ENCODE assay signal across 1 cellular context in genomic region chr11:121478226-121478894, GRCh38.
TF ChIP-seq lines count a peak whose summit lies in the region.

No MANE protein-coding gene starts in this region.

TF ChIP-seq in liver, 16 proteins besides CTCF, POLR2A, EP300 and RAD21 (continued from another document):
- no peak for TF ChIP-seq MAX (IDR thresholded peaks at IDR 0.05)
- TF ChIP-seq YY1 (IDR thresholded peaks at IDR 0.05): no peak
- TF ChIP-seq EGR1 (IDR thresholded peaks at IDR 0.05; ENCODE audit: low read depth in 2 of 2): no peak
- TF ChIP-seq REST (IDR thresholded peaks at IDR 0.05): no peak
- TF ChIP-seq GABPA (IDR thresholded peaks at IDR 0.05 in 1 of 2, conservative IDR thresholded peaks at IDR 0.05 in 1 of 2): no peak
- no peak for TF ChIP-seq NR2F2 (IDR thresholded peaks at IDR 0.05)
- no peak for TF ChIP-seq HNF4G (IDR thresholded peaks at IDR 0.05)
- TF ChIP-seq SP1 (IDR thresholded peaks at IDR 0.05): no peak
- TF ChIP-seq RXRA (IDR thresholded peaks at IDR 0.05): no peak
- no peak for TF ChIP-seq ZBTB33 (IDR thresholded peaks at IDR 0.05)
- no peak for TF ChIP-seq FOXA1 (IDR thresholded peaks at IDR 0.05)
- no peak for TF ChIP-seq TAF1 (conservative IDR thresholded peaks at IDR 0.05)
- no peak for TF ChIP-seq JUND (IDR thresholded peaks at IDR 0.05)
- no peak for TF ChIP-seq ATF3 (IDR thresholded peaks at IDR 0.05)
